In the genomic region with DNA sequence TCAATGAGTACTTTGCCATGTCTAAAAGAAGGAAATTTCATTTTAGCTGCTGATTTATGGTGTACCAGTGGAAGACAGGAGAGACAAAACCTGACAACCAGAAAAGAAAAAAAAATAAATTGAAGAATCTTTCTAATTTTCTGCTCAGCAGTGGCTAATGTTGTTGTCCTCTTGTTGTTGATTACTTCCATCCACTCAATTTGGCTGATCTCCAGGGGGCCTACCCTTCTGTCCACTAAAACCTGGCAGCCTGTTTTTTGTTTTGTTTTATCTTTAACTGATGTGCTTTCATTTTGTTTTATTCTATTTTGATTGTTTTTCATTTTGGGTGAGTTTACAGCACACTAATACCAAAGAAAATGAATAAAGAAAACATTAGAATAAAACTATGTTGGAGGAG, we compare ENCODE assay signal across 17 cellular contexts. TPM values are rescaled to one million over a fixed set of nuclear protein-coding genes. Genes with fewer than 3 reads are reported as not detected.
DNase-seq lines count a peak whose midpoint lies in the region; ATAC-seq, FAIRE-seq and TF ChIP-seq lines count a peak whose summit lies in the region.
"Had no signal": no experiment of that assay in that cellular context is flagged by ENCODE, and none has a peak within 500 bp of the region (broad histone marks: within the 10 kb centered on the region; RNA-seq: fewer than 3 reads in every experiment).

No MANE protein-coding gene starts in this region.

- H3K79me2 ChIP-seq in smooth muscle cell (ENCODE audit: low read depth), result peaks cover 42% of the 10 kb centered on the region

- H3K9ac ChIP-seq in SK-N-MC (ENCODE audit: insufficient read length) (peak overlapping the region; percentile 1), smooth muscle cell (ENCODE audit: low read depth) (peak overlapping the region; percentile 58)

- H3K36me3 ChIP-seq in SK-N-MC (ENCODE audit: insufficient read depth, low read length) (0 out of 2 replicates have a peak, but pooled peaks cover 3% of the 10 kb centered on the region), smooth muscle cell (ENCODE audit: low read depth) (no peaks in the 10 kb centered on the region)
- H3K36me3 ChIP-seq: pancreas had no signal

- peaks cover 44% of the 10 kb centered on the region for H3K4me1 ChIP-seq in smooth muscle cell (ENCODE audit: low read depth)
- H3K4me1 ChIP-seq: body of pancreas, pancreas had no signal

- DNase-seq in NCI-H1105 (lab: John Stamatoyannopoulos, UW) (peak; percentile 2), NCI-H1105 treated with DMSO at 0.1 percent for 48 hours (lab: John Stamatoyannopoulos, UW) (no peak), SK-N-MC (ENCODE audit: low read depth, low spot score) (no peak), fibroblast of villous mesenchyme (ENCODE audit: low read depth) (peak; percentile 77), smooth muscle cell (lab: John Stamatoyannopoulos, UW; ENCODE audit: unreplicated experiment) (no peak), GM19239 (ENCODE audit: insufficient read length, low spot score) (no peak), NCI-H524 (lab: John Stamatoyannopoulos, UW) (no peak)
- DNase-seq: 8988T; activated naive CD4-positive, alpha-beta T cell treated with anti-CD3 and anti-CD28 coated beads for 36 hours; body of pancreas; CD8-positive, alpha-beta T cell; foreskin keratinocyte; mucosa of descending colon; NCI-H1694; pancreas had no signal

- no peaks in the 10 kb centered on the region for H3F3A ChIP-seq in smooth muscle cell (ENCODE audit: low read depth)

- H3K4me2 ChIP-seq in smooth muscle cell, result peak overlapping the region; percentile 68

- H2AFZ ChIP-seq in smooth muscle cell (ENCODE audit: low read depth), result peak overlapping the region; percentile 34

- H3K27me3 ChIP-seq in smooth muscle cell (ENCODE audit: low read depth), result no peaks in the 10 kb centered on the region
- H3K27me3 ChIP-seq: body of pancreas, foreskin keratinocyte, pancreas had no signal

- no peaks in the 10 kb centered on the region for H4K20me1 ChIP-seq in smooth muscle cell (ENCODE audit: low read depth)

- no peak for FAIRE-seq in GM19239 (lab: Jason Lieb, UNC)
- FAIRE-seq: GM12878 had no signal

- TF ChIP-seq CTCF in fibroblast of villous mesenchyme (IDR thresholded peaks at IDR 0.05; ENCODE audit: insufficient read depth, low read depth, low read length) (no peak), smooth muscle cell (IDR thresholded peaks at IDR 0.05; ENCODE audit: borderline replicate concordance, insufficient read depth, poor library complexity, severe bottlenecking) (no peak)

- no peaks in the 10 kb centered on the region for H3K9me3 ChIP-seq in SK-N-MC (ENCODE audit: low read depth, low read length)
- H3K9me3 ChIP-seq in smooth muscle cell (replicated peaks; ENCODE audit: low read depth), result no peaks in the 10 kb centered on the region
- H3K9me3 ChIP-seq: body of pancreas, mucosa of descending colon, pancreas had no signal

- no peak for ATAC-seq in GM21619 (IDR thresholded peaks at IDR 0.05; ENCODE audit: unreplicated experiment)
- ATAC-seq: body of pancreas; CD8-positive, alpha-beta T cell; foreskin keratinocyte; GM12878; mucosa of descending colon; pancreas had no signal

- peak overlapping the region; percentile 32; the same call in 1 of the 2 replicates for H3K4me3 ChIP-seq in SK-N-MC
- no peak overlapping the region for H3K4me3 ChIP-seq in fibroblast of villous mesenchyme (ENCODE audit: low read depth, low read length)
- H3K4me3 ChIP-seq in smooth muscle cell, result no peak overlapping the region
- H3K4me3 ChIP-seq: body of pancreas, GM12878, mucosa of descending colon, pancreas had no signal

- H3K27ac ChIP-seq in SK-N-MC (peak overlapping the region; percentile 88), smooth muscle cell (ENCODE audit: low read depth) (peak overlapping the region; percentile 91)
- H3K27ac ChIP-seq: body of pancreas, foreskin keratinocyte, pancreas had no signal

RNA-seq across cellular contexts. Expression of a gene that starts 27.5 kb away (rescaled TPM):
- total RNA-seq in fibroblast of villous mesenchyme, result 110 and 126 TPM in 2 replicates
- 194 and 243 TPM in 2 replicates for total RNA-seq in smooth muscle cell
- 159 and 169 TPM in 2 replicates for polyA plus RNA-seq in smooth muscle cell
- total RNA-seq: activated naive CD4-positive, alpha-beta T cell treated with anti-CD3 and anti-CD28 coated beads for 36 hours; CD8-positive, alpha-beta T cell had no signal

Comparison
In these comparisons a context has a peak if more than half of its experiments do, and no peak if none do; other contexts are left out.
1. DNase-seq: peak in NCI-H1105 (single experiment) and fibroblast of villous mesenchyme (single experiment); none in NCI-H1105 treated with DMSO at 0.1 percent for 48 hours (single experiment), SK-N-MC (single experiment), smooth muscle cell (single experiment), GM19239 (single experiment) and NCI-H524 (0 of 2).